Comparison of ENCODE assay signal across 1 cellular context in the genomic region with DNA sequence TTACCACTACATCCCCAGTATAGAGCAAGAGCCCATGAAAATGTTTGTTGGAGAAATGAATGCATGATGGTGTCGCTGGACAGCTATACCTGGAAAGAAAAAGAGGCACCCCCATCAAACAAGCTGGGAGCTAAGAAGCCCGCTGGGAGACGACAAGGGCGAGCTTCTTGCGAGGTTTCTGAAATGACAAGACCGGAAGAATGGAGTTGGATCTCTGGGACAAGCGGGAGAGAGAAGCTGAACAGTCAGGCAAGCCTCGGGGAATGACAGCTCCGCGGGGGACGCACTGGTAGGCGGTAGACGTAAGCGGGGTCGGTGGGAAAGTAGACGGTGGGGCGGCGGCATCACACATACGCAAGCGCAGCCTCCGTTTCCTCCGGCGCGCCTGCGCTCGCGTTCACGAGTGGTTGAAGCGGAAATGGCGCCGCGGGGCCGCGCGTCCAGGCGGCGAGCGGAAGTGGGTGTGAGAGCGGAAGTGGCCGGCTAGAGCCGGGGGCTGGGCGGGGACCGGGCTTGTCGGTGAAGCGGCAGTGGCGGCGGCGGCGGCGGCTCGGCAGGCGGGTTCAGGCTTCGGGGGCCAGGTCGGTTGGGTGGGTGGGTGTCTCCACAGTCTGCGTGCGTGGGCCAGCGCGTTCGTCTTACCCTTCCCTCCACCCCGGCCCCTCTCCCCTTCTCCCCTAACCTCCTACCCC.
A peak's percentile ranks its signal among the peaks of the same experiment; 100 is the strongest.
TF ChIP-seq lines count a peak whose summit lies in the region.

TSS of gene ARPC2 (plus strand) at position 516 of the 692 bp plus-strand sequence. CDS start 282 bp downstream, outside the sequence.

TF ChIP-seq in HepG2, 621 proteins besides CTCF, POLR2A, EP300 and RAD21 (continued from another document and continues in another):
- TF ChIP-seq ZNF780A (CRISPR knock-in tag; IDR thresholded peaks at IDR 0.05) (no peak), ZNF256 (CRISPR knock-in tag; conservative IDR thresholded peaks at IDR 0.05) (peak; percentile 34; the same call in 1 of the 2 replicates), ZNF746 (CRISPR knock-in tag; IDR thresholded peaks at IDR 0.05) (no peak), NCOA2 (CRISPR knock-in tag; IDR thresholded peaks at IDR 0.05) (no peak), ZNF75D (CRISPR knock-in tag; IDR thresholded peaks at IDR 0.05; ENCODE audit: borderline replicate concordance) (no peak), CREBL2 (CRISPR knock-in tag; IDR thresholded peaks at IDR 0.05; ENCODE audit: borderline replicate concordance) (0 out of 2 replicates have a peak, but pooled peaks have one; percentile 23), PAF1 (CRISPR knock-in tag; IDR thresholded peaks at IDR 0.05) (no peak), TAF1 (CRISPR knock-in tag; IDR thresholded peaks at IDR 0.05) (peak; percentile 80), ZNF598 (CRISPR knock-in tag; IDR thresholded peaks at IDR 0.05; ENCODE audit: borderline replicate concordance) (peak; percentile 80; the same call in 1 of the 2 replicates), KLF6 (CRISPR knock-in tag; IDR thresholded peaks at IDR 0.05) (peak; percentile 88), ZNF503 (CRISPR knock-in tag; IDR thresholded peaks at IDR 0.05) (peak; percentile 51; the same call in 1 of the 2 replicates), ARHGAP35 (CRISPR knock-in tag; IDR thresholded peaks at IDR 0.05; ENCODE audit: borderline replicate concordance) (0 out of 2 replicates have a peak, but pooled peaks have one; percentile 75), SALL1 (CRISPR knock-in tag; IDR thresholded peaks at IDR 0.05) (peak; percentile 85), KAT2B (IDR thresholded peaks at IDR 0.05; ENCODE audit: borderline replicate concordance, low read depth, low read length) (no peak), ZBTB25 (CRISPR knock-in tag; IDR thresholded peaks at IDR 0.05) (no peak; the same call in 1 of the 2 replicates), SP140L (CRISPR knock-in tag; IDR thresholded peaks at IDR 0.05; ENCODE audit: borderline replicate concordance) (0 out of 2 replicates have a peak, but pooled peaks have one; percentile 84), ZNF143 (CRISPR knock-in tag; IDR thresholded peaks at IDR 0.05) (peak; percentile 74), ZNF670 (CRISPR knock-in tag; IDR thresholded peaks at IDR 0.05; ENCODE audit: borderline replicate concordance) (no peak), MED13 (CRISPR knock-in tag; IDR thresholded peaks at IDR 0.05) (no peak), ZKSCAN5 (CRISPR knock-in tag; IDR thresholded peaks at IDR 0.05) (no peak), ZFP91 (CRISPR knock-in tag; IDR thresholded peaks at IDR 0.05; ENCODE audit: borderline replicate concordance) (peak; percentile 87), PAWR (CRISPR knock-in tag; IDR thresholded peaks at IDR 0.05; ENCODE audit: borderline replicate concordance) (0 out of 2 replicates have a peak, but pooled peaks have one; percentile 40), ZNF350 (CRISPR knock-in tag; IDR thresholded peaks at IDR 0.05; ENCODE audit: borderline replicate concordance, low read depth) (peak; percentile 79), ETV5 (CRISPR knock-in tag; IDR thresholded peaks at IDR 0.05; ENCODE audit: borderline replicate concordance) (peak; percentile 96), GABPB1 (CRISPR knock-in tag; IDR thresholded peaks at IDR 0.05) (peak; percentile 96), ZNF329 (CRISPR knock-in tag; IDR thresholded peaks at IDR 0.05; ENCODE audit: low read depth) (0 out of 2 replicates have a peak, but pooled peaks have one; percentile 66), FIP1L1 (IDR thresholded peaks at IDR 0.05; ENCODE audit: borderline replicate concordance, insufficient read depth, low read depth, low read length) (peak; percentile 88; the same call in 1 of the 2 replicates), KDM5A (IDR thresholded peaks at IDR 0.05; ENCODE audit: borderline replicate concordance, low read length) (peak; percentile 40; the same call in 1 of the 2 replicates), NFATC3 (CRISPR knock-in tag; IDR thresholded peaks at IDR 0.05) (no peak), HDAC2 (CRISPR knock-in tag; IDR thresholded peaks at IDR 0.05) (peak; percentile 51), ZNF326 (CRISPR knock-in tag; IDR thresholded peaks at IDR 0.05; ENCODE audit: borderline replicate concordance) (no peak), POGZ (CRISPR knock-in tag; IDR thresholded peaks at IDR 0.05) (peak; percentile 83; the same call in 1 of the 2 replicates), TCF12 (IDR thresholded peaks at IDR 0.05) (no peak), TCF12 (CRISPR knock-in tag; IDR thresholded peaks at IDR 0.05) (peak; percentile 50), HCFC1 (IDR thresholded peaks at IDR 0.05; ENCODE audit: low read depth, low read length) (peak; percentile 58), SAP130 (CRISPR knock-in tag; IDR thresholded peaks at IDR 0.05; ENCODE audit: low read depth) (peak; percentile 92), ZNF431 (CRISPR knock-in tag; IDR thresholded peaks at IDR 0.05; ENCODE audit: borderline replicate concordance, low read depth) (0 out of 2 replicates have a peak, but pooled peaks have one; percentile 78)
- TF ChIP-seq, protein P1, sequence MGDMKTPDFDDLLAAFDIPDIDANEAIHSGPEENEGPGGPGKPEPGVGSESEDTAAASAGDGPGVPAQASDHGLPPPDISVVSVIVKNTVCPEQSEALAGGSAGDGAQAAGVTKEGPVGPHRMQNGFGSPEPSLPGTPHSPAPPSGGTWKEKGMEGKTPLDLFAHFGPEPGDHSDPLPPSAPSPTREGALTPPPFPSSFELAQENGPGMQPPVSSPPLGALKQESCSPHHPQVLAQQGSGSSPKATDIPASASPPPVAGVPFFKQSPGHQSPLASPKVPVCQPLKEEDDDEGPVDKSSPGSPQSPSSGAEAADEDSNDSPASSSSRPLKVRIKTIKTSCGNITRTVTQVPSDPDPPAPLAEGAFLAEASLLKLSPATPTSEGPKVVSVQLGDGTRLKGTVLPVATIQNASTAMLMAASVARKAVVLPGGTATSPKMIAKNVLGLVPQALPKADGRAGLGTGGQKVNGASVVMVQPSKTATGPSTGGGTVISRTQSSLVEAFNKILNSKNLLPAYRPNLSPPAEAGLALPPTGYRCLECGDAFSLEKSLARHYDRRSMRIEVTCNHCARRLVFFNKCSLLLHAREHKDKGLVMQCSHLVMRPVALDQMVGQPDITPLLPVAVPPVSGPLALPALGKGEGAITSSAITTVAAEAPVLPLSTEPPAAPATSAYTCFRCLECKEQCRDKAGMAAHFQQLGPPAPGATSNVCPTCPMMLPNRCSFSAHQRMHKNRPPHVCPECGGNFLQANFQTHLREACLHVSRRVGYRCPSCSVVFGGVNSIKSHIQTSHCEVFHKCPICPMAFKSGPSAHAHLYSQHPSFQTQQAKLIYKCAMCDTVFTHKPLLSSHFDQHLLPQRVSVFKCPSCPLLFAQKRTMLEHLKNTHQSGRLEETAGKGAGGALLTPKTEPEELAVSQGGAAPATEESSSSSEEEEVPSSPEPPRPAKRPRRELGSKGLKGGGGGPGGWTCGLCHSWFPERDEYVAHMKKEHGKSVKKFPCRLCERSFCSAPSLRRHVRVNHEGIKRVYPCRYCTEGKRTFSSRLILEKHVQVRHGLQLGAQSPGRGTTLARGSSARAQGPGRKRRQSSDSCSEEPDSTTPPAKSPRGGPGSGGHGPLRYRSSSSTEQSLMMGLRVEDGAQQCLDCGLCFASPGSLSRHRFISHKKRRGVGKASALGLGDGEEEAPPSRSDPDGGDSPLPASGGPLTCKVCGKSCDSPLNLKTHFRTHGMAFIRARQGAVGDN (CRISPR knock-in tag; IDR thresholded peaks at IDR 0.05), result peak; percentile 88
- TF ChIP-seq, protein P2, sequence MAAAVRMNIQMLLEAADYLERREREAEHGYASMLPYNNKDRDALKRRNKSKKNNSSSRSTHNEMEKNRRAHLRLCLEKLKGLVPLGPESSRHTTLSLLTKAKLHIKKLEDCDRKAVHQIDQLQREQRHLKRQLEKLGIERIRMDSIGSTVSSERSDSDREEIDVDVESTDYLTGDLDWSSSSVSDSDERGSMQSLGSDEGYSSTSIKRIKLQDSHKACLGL (CRISPR knock-in tag; IDR thresholded peaks at IDR 0.05), result peak; percentile 88
- TF ChIP-seq, protein P3, sequence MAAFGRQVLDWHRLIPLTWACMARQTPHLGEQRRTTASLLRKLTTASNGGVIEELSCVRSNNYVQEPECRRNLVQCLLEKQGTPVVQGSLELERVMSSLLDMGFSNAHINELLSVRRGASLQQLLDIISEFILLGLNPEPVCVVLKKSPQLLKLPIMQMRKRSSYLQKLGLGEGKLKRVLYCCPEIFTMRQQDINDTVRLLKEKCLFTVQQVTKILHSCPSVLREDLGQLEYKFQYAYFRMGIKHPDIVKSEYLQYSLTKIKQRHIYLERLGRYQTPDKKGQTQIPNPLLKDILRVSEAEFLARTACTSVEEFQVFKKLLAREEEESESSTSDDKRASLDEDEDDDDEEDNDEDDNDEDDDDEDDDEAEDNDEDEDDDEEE (CRISPR knock-in tag; IDR thresholded peaks at IDR 0.05), result peak; percentile 45; the same call in 1 of the 2 replicates
- TF ChIP-seq, protein P4, sequence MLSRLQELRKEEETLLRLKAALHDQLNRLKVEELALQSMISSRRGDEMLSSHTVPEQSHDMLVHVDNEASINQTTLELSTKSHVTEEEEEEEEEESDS (CRISPR knock-in tag; IDR thresholded peaks at IDR 0.05; ENCODE audit: borderline replicate concordance), result no peak
- TF ChIP-seq, protein P5, sequence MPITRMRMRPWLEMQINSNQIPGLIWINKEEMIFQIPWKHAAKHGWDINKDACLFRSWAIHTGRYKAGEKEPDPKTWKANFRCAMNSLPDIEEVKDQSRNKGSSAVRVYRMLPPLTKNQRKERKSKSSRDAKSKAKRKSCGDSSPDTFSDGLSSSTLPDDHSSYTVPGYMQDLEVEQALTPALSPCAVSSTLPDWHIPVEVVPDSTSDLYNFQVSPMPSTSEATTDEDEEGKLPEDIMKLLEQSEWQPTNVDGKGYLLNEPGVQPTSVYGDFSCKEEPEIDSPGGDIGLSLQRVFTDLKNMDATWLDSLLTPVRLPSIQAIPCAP (CRISPR knock-in tag; IDR thresholded peaks at IDR 0.05; ENCODE audit: low read depth), result peak; percentile 69; the same call in 1 of the 2 replicates
- TF ChIP-seq, protein P6, sequence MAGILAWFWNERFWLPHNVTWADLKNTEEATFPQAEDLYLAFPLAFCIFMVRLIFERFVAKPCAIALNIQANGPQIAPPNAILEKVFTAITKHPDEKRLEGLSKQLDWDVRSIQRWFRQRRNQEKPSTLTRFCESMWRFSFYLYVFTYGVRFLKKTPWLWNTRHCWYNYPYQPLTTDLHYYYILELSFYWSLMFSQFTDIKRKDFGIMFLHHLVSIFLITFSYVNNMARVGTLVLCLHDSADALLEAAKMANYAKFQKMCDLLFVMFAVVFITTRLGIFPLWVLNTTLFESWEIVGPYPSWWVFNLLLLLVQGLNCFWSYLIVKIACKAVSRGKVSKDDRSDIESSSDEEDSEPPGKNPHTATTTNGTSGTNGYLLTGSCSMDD (CRISPR knock-in tag; IDR thresholded peaks at IDR 0.05), result no peak
- TF ChIP-seq, protein P7, sequence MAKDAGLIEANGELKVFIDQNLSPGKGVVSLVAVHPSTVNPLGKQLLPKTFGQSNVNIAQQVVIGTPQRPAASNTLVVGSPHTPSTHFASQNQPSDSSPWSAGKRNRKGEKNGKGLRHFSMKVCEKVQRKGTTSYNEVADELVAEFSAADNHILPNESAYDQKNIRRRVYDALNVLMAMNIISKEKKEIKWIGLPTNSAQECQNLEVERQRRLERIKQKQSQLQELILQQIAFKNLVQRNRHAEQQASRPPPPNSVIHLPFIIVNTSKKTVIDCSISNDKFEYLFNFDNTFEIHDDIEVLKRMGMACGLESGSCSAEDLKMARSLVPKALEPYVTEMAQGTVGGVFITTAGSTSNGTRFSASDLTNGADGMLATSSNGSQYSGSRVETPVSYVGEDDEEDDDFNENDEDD (CRISPR knock-in tag; IDR thresholded peaks at IDR 0.05; ENCODE audit: borderline replicate concordance), result peak; percentile 57
